In genomic region chr10:6218692-6219493, GRCh38 we compare ENCODE assay signal across 2 cellular contexts.
A peak's percentile ranks its signal among the peaks of the same experiment; 100 is the strongest.
TF ChIP-seq lines count a peak whose summit lies in the region.

No MANE protein-coding gene starts in this region.

TF ChIP-seq in GM12878, 131 proteins besides CTCF, POLR2A, EP300 and RAD21:
- no peak for TF ChIP-seq FOXK2 (IDR thresholded peaks at IDR 0.05)
- TF ChIP-seq LARP7 (IDR thresholded peaks at IDR 0.05): no peak
- peak; percentile 48; the same call in 1 of the 2 replicates for TF ChIP-seq POLR2AphosphoS5 (IDR thresholded peaks at IDR 0.05; ENCODE audit: low read length)
- no peak for TF ChIP-seq TCF7 (IDR thresholded peaks at IDR 0.05; ENCODE audit: borderline replicate concordance)

TF ChIP-seq in HepG2, 621 proteins besides CTCF, POLR2A, EP300 and RAD21:
- no peak for TF ChIP-seq SETDB1 (CRISPR knock-in tag; IDR thresholded peaks at IDR 0.05; ENCODE audit: borderline replicate concordance)
- TF ChIP-seq KMT2A (CRISPR knock-in tag; IDR thresholded peaks at IDR 0.05): no peak
- TF ChIP-seq AGO1 (IDR thresholded peaks at IDR 0.05; ENCODE audit: low read depth, low read length, poor library complexity, severe bottlenecking): peak; percentile 53
- TF ChIP-seq ZNF33B (CRISPR knock-in tag; IDR thresholded peaks at IDR 0.05): no peak
- TF ChIP-seq HNRNPLL (IDR thresholded peaks at IDR 0.05; ENCODE audit: low read depth, low read length, poor library complexity, severe bottlenecking): no peak
- TF ChIP-seq ZNF782 (CRISPR knock-in tag; IDR thresholded peaks at IDR 0.05; ENCODE audit: borderline replicate concordance): no peak
- no peak for TF ChIP-seq JUN (CRISPR knock-in tag; IDR thresholded peaks at IDR 0.05)
